Comparison of ENCODE assay signal across 8 cellular contexts in the genomic region with DNA sequence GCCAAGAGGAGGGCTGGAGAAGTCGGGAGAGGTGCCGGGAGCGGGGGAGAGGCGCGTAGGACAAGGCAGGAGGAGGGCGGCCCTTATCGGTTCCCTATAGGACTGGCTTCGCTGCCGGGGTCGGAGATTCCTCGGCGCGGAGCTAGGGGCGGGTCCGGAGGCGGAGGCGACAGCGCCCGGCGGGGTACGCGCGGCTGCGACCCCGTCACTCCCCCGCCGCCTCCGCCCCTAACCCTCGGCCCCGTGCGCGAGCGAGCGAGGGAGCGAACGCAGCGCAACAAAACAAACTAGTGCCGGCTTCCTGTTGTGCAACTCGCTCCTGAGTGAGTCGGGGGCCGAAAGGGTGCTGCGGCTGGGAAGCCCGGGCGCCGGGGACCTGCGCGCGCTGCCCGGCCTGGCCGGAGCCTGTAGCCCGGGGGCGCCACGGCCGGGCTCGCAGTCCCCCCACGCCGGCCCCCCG. TPM values are rescaled to one million over a fixed set of nuclear protein-coding genes. Genes with fewer than 3 reads are reported as not detected.
A peak's percentile ranks its signal among the peaks of the same experiment; 100 is the strongest.
DNase-seq lines count a peak whose midpoint lies in the region; ATAC-seq and TF ChIP-seq lines count a peak whose summit lies in the region.

No MANE protein-coding gene starts in this region.

- H3K27me3 ChIP-seq in SJSA1 (replicated peaks) (no peaks in the 10 kb centered on the region), left ventricle myocardium inferior (ENCODE audit: low read depth) (peaks cover 7% of the 10 kb centered on the region)

- H3K9me3 ChIP-seq in SJSA1 (replicated peaks), result no peaks in the 10 kb centered on the region
- H3K9me3 ChIP-seq in left ventricle myocardium inferior (replicated peaks), result no peaks in the 10 kb centered on the region

- TF ChIP-seq CTCF in left ventricle myocardium inferior (IDR thresholded peaks at IDR 0.05; ENCODE audit: borderline replicate concordance), result no peak

- no peaks in the 10 kb centered on the region for H3K36me3 ChIP-seq in SJSA1
- H3K36me3 ChIP-seq in left ventricle myocardium inferior, result no peaks in the 10 kb centered on the region

- H3K4me1 ChIP-seq in SJSA1 (replicated peaks) (peaks cover 60% of the 10 kb centered on the region), left ventricle myocardium inferior (peaks cover 35% of the 10 kb centered on the region)

- intact Hi-C loops in left ventricle myocardium inferior (cut with micrococcal nuclease), result no loop called here
- intact Hi-C loops in posterior vena cava (cut with DNase I), result loop anchor here in 1 of 2 donors (10.0 kb wide), 1 partner anchor 163 kb away; no protein-coding TSS in a partner anchor

- peak overlapping the region; percentile 68 for H3K4me3 ChIP-seq in SJSA1
- H3K4me3 ChIP-seq in left ventricle myocardium inferior, result peak overlapping the region; percentile 80

- ATAC-seq in GM18861 (IDR thresholded peaks at IDR 0.05; ENCODE audit: unreplicated experiment) (peak; percentile 36), HG03196 (IDR thresholded peaks at IDR 0.05; ENCODE audit: unreplicated experiment) (peak; percentile 41)

- H3K27ac ChIP-seq in SJSA1 (peak overlapping the region; percentile 84), angular gyrus (ENCODE audit: low read depth, low read length) (peak overlapping the region; percentile 89), left ventricle myocardium inferior (replicated peaks) (peak overlapping the region; percentile 85)

- in situ Hi-C loops in G401 (cut with HindIII; ENCODE audit: low sequenced_read_pairs), result no loop called here

- DNase-seq in AG08395 (ENCODE audit: low spot score) (peak; percentile 23), SJSA1 (ENCODE audit: low read depth in 1 of 2, low spot score in 2 of 2) (peak in 1 of 2 experiments; percentile 49), left ventricle myocardium inferior (peak; percentile 65), posterior vena cava (ENCODE audit: low spot score) (peak; percentile 91), G401 (ENCODE audit: low spot score) (no peak)

RNA-seq across cellular contexts. Expression of gene GLIS3, which starts 2.0 kb away (rescaled TPM):
- total RNA-seq in SJSA1 (2014; rRNA removed; shearing (Covaris generic)), result 0.94 and 5.2 TPM in 2 replicates
- total RNA-seq in left ventricle myocardium inferior, result 5.2 TPM
- total RNA-seq in posterior vena cava, result 10 to 100 TPM; 32.2 to 53.1 TPM
- total RNA-seq in G401 (2014; rRNA removed; shearing (Covaris generic)), result 35.8 and 57.1 TPM in 2 replicates
